30 cellular contexts compared by ENCODE assay signal in genomic region chr2:8697190-8697589, GRCh38.
"Had no signal": no experiment of that assay in that cellular context is flagged by ENCODE, and none has a peak within 500 bp of the region (broad histone marks: within the 10 kb centered on the region; RNA-seq: fewer than 3 reads in every experiment).

No MANE protein-coding gene starts in this region.

- H3K27me3 Mint-ChIP-seq: brain had no signal

- H3K4me3 Mint-ChIP-seq: activated CD4-positive, alpha-beta memory T cell treated with anti-CD3 and anti-CD28 coated beads for 36 hours; activated CD4-positive, alpha-beta T cell treated with anti-CD3 and anti-CD28 coated beads for 36 hours; activated CD4-positive, alpha-beta T cell treated with anti-CD3 and anti-CD28 coated beads, Interleukin-2, amount 10 ng/mL, durations not matched to agents 24 days and 14 days; activated CD8-positive, alpha-beta memory T cell treated with anti-CD3 and anti-CD28 coated beads, Interleukin-2, amount 10 ng/mL, durations not matched to agents 7 days and 5 days; activated CD8-positive, alpha-beta T cell treated with anti-CD3 and anti-CD28 coated beads, Interleukin-2, amount 10 ng/mL, durations not matched to agents 7 days and 5 days; activated naive CD4-positive, alpha-beta T cell treated with anti-CD3 and anti-CD28 coated beads, Interleukin-2, amount 10 ng/mL, durations not matched to agents 7 days and 5 days; activated naive CD8-positive, alpha-beta T cell treated with anti-CD3 and anti-CD28 coated beads, Interleukin-2, amount 10 ng/mL, durations not matched to agents 7 days and 5 days; activated T-helper 1 cell treated with anti-CD3 and anti-CD28 coated beads, Interleukin-12 subunit alpha, Interleukin-12 subunit beta, Interleukin-2, Interleukin-4 antibody, amounts not matched to agents 30 ng/mL and 10 ng/mL and 1 ng/mL, durations not matched to agents 14 hours and 24 hours and 36 hours; brain; T-helper 17 cell; T-helper 2 cell treated with Interferon-gamma antibody and Interleukin-4, amounts not matched to agents 5 μg/mL and 100 μg/mL, for 36 hours had no signal

- H3K36me3 ChIP-seq: ascending aorta, breast epithelium, cardiac muscle cell, colonic mucosa had no signal

- H3K4me1 Mint-ChIP-seq: activated CD4-positive, alpha-beta T cell treated with anti-CD3 and anti-CD28 coated beads for 36 hours; activated naive CD8-positive, alpha-beta T cell treated with anti-CD3 and anti-CD28 coated beads, Interleukin-2, amount 10 ng/mL, durations not matched to agents 7 days and 5 days; brain had no signal

- H3K27ac Mint-ChIP-seq: activated CD4-positive, alpha-beta memory T cell treated with anti-CD3 and anti-CD28 coated beads for 36 hours; activated CD4-positive, alpha-beta T cell treated with anti-CD3 and anti-CD28 coated beads for 36 hours; activated CD4-positive, alpha-beta T cell treated with anti-CD3 and anti-CD28 coated beads, Interleukin-2, amount 10 ng/mL, durations not matched to agents 24 days and 14 days; activated CD8-positive, alpha-beta memory T cell treated with anti-CD3 and anti-CD28 coated beads, Interleukin-2, amount 10 ng/mL, durations not matched to agents 7 days and 5 days; activated CD8-positive, alpha-beta T cell treated with anti-CD3 and anti-CD28 coated beads, Interleukin-2, amount 10 ng/mL, durations not matched to agents 7 days and 5 days; activated naive CD4-positive, alpha-beta T cell treated with anti-CD3 and anti-CD28 coated beads, Interleukin-2, amount 10 ng/mL, durations not matched to agents 7 days and 5 days; activated naive CD4-positive, alpha-beta T cell treated with anti-CD3 and anti-CD28 coated beads, Interleukin-2, amount 50 U/mL, for 72 hours; activated naive CD8-positive, alpha-beta T cell treated with anti-CD3 and anti-CD28 coated beads, Interleukin-2, amount 10 ng/mL, durations not matched to agents 7 days and 5 days; activated T-helper 1 cell treated with anti-CD3 and anti-CD28 coated beads, Interleukin-12 subunit alpha, Interleukin-12 subunit beta, Interleukin-2, Interleukin-4 antibody, amounts not matched to agents 30 ng/mL and 10 ng/mL and 1 ng/mL, durations not matched to agents 14 hours and 24 hours and 36 hours; activated T-helper 2 cell treated with anti-CD3 and anti-CD28 coated beads, Interferon-gamma antibody, Interleukin-2, Interleukin-4, amounts not matched to agents 10 μg/mL and 5 μg/mL and 100 μg/mL, durations not matched to agents 14 hours and 24 hours and 36 hours; brain; T-helper 17 cell; T-helper 2 cell treated with Interferon-gamma antibody and Interleukin-4, amounts not matched to agents 5 μg/mL and 100 μg/mL, for 36 hours had no signal

- H3K4me3 ChIP-seq: ascending aorta, breast epithelium, cardiac muscle cell, colonic mucosa had no signal

- H3K9me3 ChIP-seq: ascending aorta, breast epithelium, colonic mucosa had no signal

- H3K27ac ChIP-seq: ascending aorta, breast epithelium, cardiac muscle cell, colonic mucosa had no signal

- H3K9me3 Mint-ChIP-seq: activated CD4-positive, alpha-beta T cell treated with anti-CD3 and anti-CD28 coated beads, Interleukin-2, amount 10 ng/mL, durations not matched to agents 24 days and 14 days; activated naive CD4-positive, alpha-beta T cell treated with anti-CD3 and anti-CD28 coated beads, Interleukin-2, amount 10 ng/mL, durations not matched to agents 7 days and 5 days; activated naive CD4-positive, alpha-beta T cell treated with anti-CD3 and anti-CD28 coated beads, Interleukin-2, amount 50 U/mL, for 72 hours; activated naive CD8-positive, alpha-beta T cell treated with anti-CD3 and anti-CD28 coated beads, Interleukin-2, amount 10 ng/mL, durations not matched to agents 7 days and 5 days; activated T-helper 1 cell treated with anti-CD3 and anti-CD28 coated beads, Interleukin-12 subunit alpha, Interleukin-12 subunit beta, Interleukin-2, Interleukin-4 antibody, amounts not matched to agents 30 ng/mL and 10 ng/mL and 1 ng/mL, durations not matched to agents 14 hours and 24 hours and 36 hours; activated T-helper 2 cell treated with anti-CD3 and anti-CD28 coated beads, Interferon-gamma antibody, Interleukin-2, Interleukin-4, amounts not matched to agents 10 μg/mL and 5 μg/mL and 100 μg/mL, durations not matched to agents 14 hours and 24 hours and 36 hours; T-helper 2 cell treated with Interferon-gamma antibody and Interleukin-4, amounts not matched to agents 5 μg/mL and 100 μg/mL, for 36 hours had no signal

- H3K4me1 ChIP-seq: breast epithelium, colonic mucosa had no signal

- H3K36me3 Mint-ChIP-seq: activated CD4-positive, alpha-beta memory T cell treated with anti-CD3 and anti-CD28 coated beads for 36 hours; activated CD8-positive, alpha-beta memory T cell treated with anti-CD3 and anti-CD28 coated beads, Interleukin-2, amount 10 ng/mL, durations not matched to agents 7 days and 5 days; activated naive CD4-positive, alpha-beta T cell treated with anti-CD3 and anti-CD28 coated beads, Interleukin-2, amount 10 ng/mL, durations not matched to agents 7 days and 5 days; activated naive CD4-positive, alpha-beta T cell treated with anti-CD3 and anti-CD28 coated beads, Interleukin-2, amount 50 U/mL, for 72 hours; activated naive CD8-positive, alpha-beta T cell treated with anti-CD3 and anti-CD28 coated beads, Interleukin-2, amount 10 ng/mL, durations not matched to agents 7 days and 5 days; brain had no signal

- ATAC-seq: activated CD4-positive, alpha-beta T cell treated with anti-CD3 and anti-CD28 coated beads for 36 hours; activated CD8-positive, alpha-beta memory T cell treated with anti-CD3 and anti-CD28 coated beads, Interleukin-2, amount 10 ng/mL, durations not matched to agents 7 days and 5 days; activated CD8-positive, alpha-beta T cell treated with anti-CD3 and anti-CD28 coated beads, Interleukin-2, amount 10 ng/mL, durations not matched to agents 7 days and 5 days; activated naive CD4-positive, alpha-beta T cell treated with anti-CD3 and anti-CD28 coated beads, Interleukin-2, amount 50 U/mL, for 72 hours; esophagus mucosa; T-helper 17 cell had no signal

- H3K27me3 ChIP-seq: ascending aorta, breast epithelium, cardiac muscle cell, colonic mucosa had no signal

- DNase-seq: activated CD4-positive, alpha-beta memory T cell treated with anti-CD3 and anti-CD28 coated beads for 36 hours; activated CD4-positive, alpha-beta T cell treated with anti-CD3 and anti-CD28 coated beads for 36 hours; activated CD4-positive, alpha-beta T cell treated with anti-CD3 and anti-CD28 coated beads, Interleukin-2, amount 10 ng/mL, durations not matched to agents 24 days and 14 days; activated CD4-positive, CD25-positive, alpha-beta regulatory T cell; activated CD4-positive, CD25-positive, alpha-beta regulatory T cell treated with anti-CD3 and anti-CD28 coated beads, Interleukin-2, amount 50 U/mL, for 72 hours; activated CD8-positive, alpha-beta memory T cell treated with anti-CD3 and anti-CD28 coated beads, Interleukin-2, amount 10 ng/mL, durations not matched to agents 7 days and 5 days; activated CD8-positive, alpha-beta memory T cell treated with anti-CD3 and anti-CD28 coated beads, Interleukin-2, amount 50 U/mL, for 4 hours; activated CD8-positive, alpha-beta T cell treated with anti-CD3 and anti-CD28 coated beads, Interleukin-2, amount 10 ng/mL, durations not matched to agents 7 days and 5 days; activated effector memory CD4-positive, alpha-beta T cell treated with anti-CD3 and anti-CD28 coated beads, Interleukin-2, amount 50 U/mL, for 16 hours; activated naive CD4-positive, alpha-beta T cell; activated naive CD4-positive, alpha-beta T cell treated with anti-CD3 and anti-CD28 coated beads, Interleukin-2, amount 10 ng/mL, durations not matched to agents 7 days and 5 days; activated naive CD8-positive, alpha-beta T cell treated with anti-CD3 and anti-CD28 coated beads, Interleukin-2, amount 10 ng/mL, durations not matched to agents 7 days and 5 days; activated T-cell treated with anti-CD3 and anti-CD28 coated beads, Interleukin-2, amount 50 U/mL, for 1 hour; activated T-cell treated with anti-CD3 and anti-CD28 coated beads, Interleukin-2, amount 50 U/mL, for 48 hours; central memory CD4-positive, alpha-beta T cell; cerebellar nuclear complex; colonic mucosa; effector CD8-positive, alpha-beta T cell; foreskin fibroblast; T-helper 17 cell; T1000 had no signal
